ENCODE assay signal across 34 cellular contexts in the genomic region with DNA sequence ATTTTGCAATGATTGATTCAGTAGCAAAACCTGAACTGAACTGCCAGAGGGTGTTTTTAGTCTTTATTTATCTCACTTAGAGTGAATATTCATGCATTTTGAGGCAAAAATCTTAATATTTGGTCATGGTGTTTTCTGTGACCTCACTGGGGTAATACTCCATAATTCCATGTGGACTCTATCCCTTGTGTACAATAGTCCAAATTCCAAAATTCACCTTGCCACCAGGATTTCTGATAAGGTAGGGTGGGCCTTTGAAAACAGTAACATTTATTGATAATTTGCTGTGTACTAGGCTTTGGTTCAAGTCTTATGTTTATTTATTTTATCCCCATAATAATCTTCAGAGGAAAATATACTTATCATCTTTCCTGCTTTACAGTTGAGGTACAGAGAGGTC.
"Had no signal": no experiment of that assay in that cellular context is flagged by ENCODE, and none has a peak within 500 bp of the region (broad histone marks: within the 10 kb centered on the region; RNA-seq: fewer than 3 reads in every experiment).

No MANE protein-coding gene starts in this region.

- H3K27me3 ChIP-seq: MG63 had no signal

- H3K36me3 ChIP-seq: MG63 had no signal

- DNase-seq: Karpas-422, Kasumi-1, MG63, MM.1S, MV-4-11, NCI-H1048, NCI-H1092, NCI-H1092 treated with DMSO at 0.1 percent for 48 hours, NCI-H1105, NCI-H1105 treated with DMSO at 0.1 percent for 48 hours, NCI-H1417, NCI-H1417 treated with DMSO at 0.1 percent for 48 hours, NCI-H1436, NCI-H1436 treated with DMSO at 0.1 percent for 48 hours, NCI-H1694, NCI-H1694 treated with DMSO at 0.1 percent for 48 hours, NCI-H187, NCI-H187 treated with DMSO at 0.1 percent for 48 hours, NCI-H1930, NCI-H2029, NCI-H2029 treated with DMSO at 0.1 percent for 48 hours, NCI-H2081, NCI-H2081 treated with DMSO at 0.1 percent for 48 hours, NCI-H2107, NCI-H2171, NCI-H2171 treated with DMSO at 0.1 percent for 48 hours, NCI-H2227 treated with DMSO at 0.1 percent for 48 hours, NCI-H226, NCI-H345, NCI-H446, NCI-H446 treated with DMSO at 0.1 percent for 48 hours, NCI-H510A, NCI-H510A treated with DMSO at 0.1 percent for 48 hours, NCI-H524 had no signal

- H3K9me3 ChIP-seq: MG63 had no signal

- H3K4me3 ChIP-seq: MG63 had no signal
